Comparison of ENCODE assay signal across 8 cellular contexts in the genomic region with DNA sequence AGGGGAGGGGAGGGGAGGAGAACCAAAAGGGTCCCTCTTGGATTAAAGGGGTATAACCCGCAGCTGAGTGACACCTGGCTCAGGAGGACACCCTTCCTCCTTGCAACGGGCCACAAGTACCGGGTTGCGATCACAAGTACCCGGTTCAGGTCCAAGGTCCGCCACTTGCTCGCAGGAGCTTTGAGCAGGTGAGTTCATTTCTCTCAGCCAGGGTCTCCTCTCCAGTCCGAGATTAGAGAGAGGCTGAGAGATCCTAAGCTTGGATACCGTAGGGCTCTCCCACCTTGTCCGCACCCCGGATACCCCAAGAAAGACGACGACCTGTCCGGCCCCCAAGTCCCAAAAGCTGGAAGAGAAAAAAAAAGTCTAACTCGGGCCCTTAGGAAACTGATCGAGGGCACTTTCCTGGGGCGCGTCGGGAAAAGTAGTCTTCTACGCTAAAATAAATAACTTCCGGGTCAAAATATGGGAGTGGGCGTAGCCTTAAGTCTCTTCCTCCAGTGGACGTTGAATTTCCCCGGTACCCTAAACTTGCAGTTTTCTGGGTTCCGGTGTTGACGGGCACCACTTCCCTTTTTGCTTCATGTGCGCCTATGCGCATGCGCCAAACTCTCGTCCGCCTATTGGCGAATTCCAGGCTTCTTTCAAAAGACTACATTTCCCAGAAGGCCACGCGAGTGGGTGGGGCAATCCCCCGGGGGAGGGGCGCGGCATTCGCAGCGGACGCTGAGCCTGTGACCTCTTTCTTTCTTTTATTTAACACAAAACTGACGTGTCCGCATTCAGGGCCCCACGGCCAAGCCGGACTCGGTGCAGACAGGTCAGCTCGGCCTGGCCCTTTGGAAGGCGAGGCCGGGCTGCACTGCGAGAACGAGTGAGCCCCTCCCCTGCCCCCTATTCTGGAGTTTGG. TPM values are rescaled to one million over a fixed set of nuclear protein-coding genes. Genes with fewer than 3 reads are reported as not detected.
DNase-seq lines count a peak whose midpoint lies in the region; ATAC-seq and TF ChIP-seq lines count a peak whose summit lies in the region.

No MANE protein-coding gene starts in this region.

- under 1% methylated on average over 42 of the region's 50 CpGs for WGBS in mammary epithelial cell (ENCODE audit: low coverage, missing lambda C conversion rate)

- DNase-seq in AG04449 (ENCODE audit: low read depth, low spot score) (peak; percentile 93), NCI-H2196 (lab: John Stamatoyannopoulos, UW; ENCODE audit: unreplicated experiment) (peak; percentile 99), mammary epithelial cell (peak; percentile 98)

- TF ChIP-seq CTCF in AG04449 (IDR thresholded peaks at IDR 0.05; ENCODE audit: insufficient read depth, low read length, missing control alignments) (no peak), VCaP (conservative IDR thresholded peaks at IDR 0.05) (no peak), mammary epithelial cell (conservative IDR thresholded peaks at IDR 0.05 in 1 of 2, IDR thresholded peaks at IDR 0.05 in 1 of 2; ENCODE audit: extremely low read depth in 1 of 2, insufficient read depth in 1 of 2, low read depth in 1 of 2, low read length in 2 of 2) (no peak)

- BruUV-seq in mammary epithelial cell (replicated peaks; lab: Mats Ljungman, UMichigan), result no TSS peak

- peaks cover 6% of the 10 kb centered on the region for H3K79me2 ChIP-seq in mammary epithelial cell (ENCODE audit: insufficient read depth, low read length)

- in situ Hi-C loops in mammary epithelial cell (cut with MboI; ENCODE audit: low sequenced_read_pairs in 2 of 2), result no loop called here

- intact Hi-C loops in mammary epithelial cell (cut with micrococcal nuclease), result loop anchor here (2.0 to 5.0 kb wide), 4 partner anchors 56 to 929 kb away; partner anchors contain the start of genes ASF1B, IER2, RFX1 and STX10

- dilution Hi-C loops in mammary epithelial cell (cut with HindIII; ENCODE audit: low sequenced_read_pairs), result no loop called here

- H3K4me3 ChIP-seq in AG04449 (ENCODE audit: low read depth, low read length), result peak overlapping the region; percentile 81
- H3K4me3 ChIP-seq in mammary epithelial cell (replicated peaks in 1 of 3; ENCODE audit: insufficient read depth in 1 of 3, low read depth in 2 of 3, low read length in 3 of 3), result peak overlapping the region; percentile 68 to 95 (median 72)
- peak overlapping the region; percentile 88 for H3K4me3 ChIP-seq in iPS-20b (ENCODE audit: low read length)
- peak overlapping the region; percentile 91 to 94 (median 94) for H3K4me3 ChIP-seq in skeletal muscle tissue (ENCODE audit: low read length in 3 of 3)

- peak; percentile 89 for ATAC-seq in GM18873 (IDR thresholded peaks at IDR 0.05; ENCODE audit: low FRiP score, unreplicated experiment)
- ATAC-seq in HG03135 (IDR thresholded peaks at IDR 0.05; ENCODE audit: unreplicated experiment), result peak; percentile 79

- H3K4me2 ChIP-seq in mammary epithelial cell (ENCODE audit: insufficient read depth, low read depth, low read length), result peak overlapping the region; percentile 98

- H3K27ac ChIP-seq in VCaP (peak overlapping the region; percentile 76), mammary epithelial cell (ENCODE audit: insufficient read depth, low read depth, low read length) (peak overlapping the region; percentile 79), iPS-20b (ENCODE audit: low read length) (no peak overlapping the region), skeletal muscle tissue (ENCODE audit: low read depth, low read length) (peak overlapping the region; percentile 93)

- no peaks in the 10 kb centered on the region for H3K27me3 ChIP-seq in mammary epithelial cell (ENCODE audit: insufficient read depth, low read length)
- H3K27me3 ChIP-seq in iPS-20b (ENCODE audit: insufficient read depth, low read length), result peaks cover 26% of the 10 kb centered on the region
- no peaks in the 10 kb centered on the region for H3K27me3 ChIP-seq in skeletal muscle tissue (ENCODE audit: control insufficient read depth in 3 of 3, insufficient read depth in 3 of 3, low read length in 3 of 3)

- no peaks in the 10 kb centered on the region for H3K9me3 ChIP-seq in mammary epithelial cell (replicated peaks; ENCODE audit: insufficient read depth, low read length)
- H3K9me3 ChIP-seq in iPS-20b (ENCODE audit: insufficient read depth, low read depth, low read length), result no peaks in the 10 kb centered on the region
- no peaks in the 10 kb centered on the region for H3K9me3 ChIP-seq in skeletal muscle tissue (ENCODE audit: control insufficient read depth in 3 of 3, low read length in 3 of 3)

- H3K9ac ChIP-seq in mammary epithelial cell (ENCODE audit: insufficient read depth, low read length) (peak overlapping the region; percentile 83), iPS-20b (ENCODE audit: low read depth, low read length) (peak overlapping the region; percentile 86; the same call in 1 of the 2 replicates), skeletal muscle tissue (ENCODE audit: low read depth in 1 of 3, low read length in 3 of 3) (peak overlapping the region; percentile 90 to 97 (median 97))

- H3K36me3 ChIP-seq in mammary epithelial cell (ENCODE audit: insufficient read depth, low read length), result peaks cover under 1% of the 10 kb centered on the region
- no peaks in the 10 kb centered on the region for H3K36me3 ChIP-seq in iPS-20b (ENCODE audit: insufficient read depth, low read depth, low read length)
- no peaks in the 10 kb centered on the region for H3K36me3 ChIP-seq in skeletal muscle tissue (ENCODE audit: control insufficient read depth in 3 of 3, insufficient read depth in 3 of 3, low read length in 3 of 3)

- POLR2A ChIA-PET in AG04449 (lab: Yijun Ruan, JAX), result interaction anchor here (0.7 to 1.1 kb wide), 3 partner anchors 15 to 267 kb away, joined by 3 to 4 read pairs (median 3); no protein-coding TSS in a partner anchor

- H2AFZ ChIP-seq in mammary epithelial cell (ENCODE audit: low read depth, low read length), result peak overlapping the region; percentile 92

- H3K4me1 ChIP-seq in mammary epithelial cell (ENCODE audit: insufficient read depth, low read length) (peaks cover 9% of the 10 kb centered on the region), iPS-20b (ENCODE audit: insufficient read depth, low read length) (no peaks in the 10 kb centered on the region; the same call in 1 of the 2 replicates), skeletal muscle tissue (ENCODE audit: control insufficient read depth in 3 of 3, insufficient read depth in 3 of 3, low read length in 3 of 3) (peaks cover 13 to 21% (median 13%) of the 10 kb centered on the region in 3 donors)

- no peaks in the 10 kb centered on the region for H4K20me1 ChIP-seq in mammary epithelial cell (ENCODE audit: insufficient read depth, low read length)

- CTCF ChIA-PET in AG04449 (lab: Yijun Ruan, JAX), result interaction anchor here (1.0 to 6.8 kb wide), 12 partner anchors 8 to 201 kb away, joined by 3 to 184 read pairs (median 4); partner anchors contain the start of genes ASF1B, DCAF15, MISP3 and NANOS3
- CTCF ChIA-PET in mammary epithelial cell (lab: Charles Lee; ENCODE audit: low non-redundant PET), result interaction anchor here (0.6 to 0.9 kb wide), 3 partner anchors 55 to 1854 kb away, joined by 3 to 5 read pairs (median 3); partner anchors contain the start of gene ASF1B

RNA-seq across cellular contexts. Expression of gene C19orf67, which starts 4.4 kb away (rescaled TPM):
- total RNA-seq in mammary epithelial cell (not detected), skeletal muscle tissue (not detected)
- polyA plus RNA-seq in mammary epithelial cell, result not detected
- not detected for polyA minus RNA-seq in mammary epithelial cell

RNA-seq across cellular contexts. Expression of gene MISP3, which starts 8.6 kb away (rescaled TPM):
- 1 to 10 TPM; 1.2 to 1.5 TPM for total RNA-seq in mammary epithelial cell
- polyA plus RNA-seq in mammary epithelial cell, result 0.59 TPM
- polyA minus RNA-seq in mammary epithelial cell, result not detected
- not detected for total RNA-seq in skeletal muscle tissue

RNA-seq across cellular contexts. Expression of gene SAMD1, which starts 9.4 kb away (rescaled TPM):
- 10 to 100 TPM; 15.8 to 25.7 TPM for total RNA-seq in mammary epithelial cell
- 18.6 TPM for polyA plus RNA-seq in mammary epithelial cell
- 18.8 TPM for polyA minus RNA-seq in mammary epithelial cell
- 12.5 TPM for total RNA-seq in skeletal muscle tissue

RNA-seq across cellular contexts. Expression of gene PALM3, which starts 19.3 kb away (rescaled TPM):
- total RNA-seq in mammary epithelial cell (not detected), skeletal muscle tissue (not detected)
- polyA plus RNA-seq in mammary epithelial cell, result not detected
- not detected for polyA minus RNA-seq in mammary epithelial cell

RNA-seq across cellular contexts. Expression of gene PRKACA, which starts 36.4 kb away (rescaled TPM):
- 10 to 100 TPM; 44.0 to 82.1 TPM for total RNA-seq in mammary epithelial cell
- 78.8 TPM for polyA plus RNA-seq in mammary epithelial cell
- 65.9 TPM for polyA minus RNA-seq in mammary epithelial cell
- total RNA-seq in skeletal muscle tissue, result 137 TPM
